8 cellular contexts compared by ENCODE assay signal in genomic region chr10:124619195-124619594, GRCh38.
DNase-seq lines count a peak whose midpoint lies in the region; TF ChIP-seq lines count a peak whose summit lies in the region.

No MANE protein-coding gene starts in this region.

- no peaks in the 10 kb centered on the region for H3K27me3 ChIP-seq in colonic mucosa

- no peak overlapping the region for H3K4me3 Mint-ChIP-seq in progenitor cell of endocrine pancreas (ENCODE audit: low read depth)

- peaks cover 4% of the 10 kb centered on the region for H3K36me3 ChIP-seq in colonic mucosa

- DNase-seq in GM13977 (ENCODE audit: low spot score) (peak; percentile 67), colonic mucosa (peak; percentile 39), progenitor cell of endocrine pancreas (ENCODE audit: low spot score, unreplicated experiment) (no peak), Ammon's horn (ENCODE audit: low spot score) (no peak), NCI-H748 (lab: John Stamatoyannopoulos, UW; ENCODE audit: unreplicated experiment) (no peak)
- DNase-seq in Jurkat, Clone E6-1 (ENCODE audit: low read depth, low spot score), result peak; percentile 64
- DNase-seq in stimulated activated CD4-positive, alpha-beta T cell treated with anti-CD3 and anti-CD28 coated beads, Interleukin-1b, Interleukin-23, amount 100 ng/mL, for 48 hours, result no peak
- no peak for DNase-seq in activated CD4-positive, alpha-beta T cell treated with anti-CD3 and anti-CD28 coated beads for 48 hours

- H3K27me3 Mint-ChIP-seq in progenitor cell of endocrine pancreas, result no peaks in the 10 kb centered on the region

- H3K27ac Mint-ChIP-seq in progenitor cell of endocrine pancreas, result peak overlapping the region; percentile 86

- H3K4me3 ChIP-seq in Jurkat, Clone E6-1 (ENCODE audit: low read length), result no peak overlapping the region; the same call in 1 of the 2 replicates
- H3K4me3 ChIP-seq in colonic mucosa, result no peak overlapping the region

- H3K9me3 Mint-ChIP-seq in progenitor cell of endocrine pancreas (ENCODE audit: low read depth), result no peaks in the 10 kb centered on the region

- peaks cover 1% of the 10 kb centered on the region for H3K36me3 Mint-ChIP-seq in progenitor cell of endocrine pancreas (ENCODE audit: insufficient read depth)

- H3K4me1 Mint-ChIP-seq in progenitor cell of endocrine pancreas (ENCODE audit: low read depth), result peaks cover 5% of the 10 kb centered on the region

- H3K9ac ChIP-seq in colonic mucosa (ENCODE audit: low read depth in 2 of 2, low read length in 2 of 2), result peak overlapping the region in 1 of 2 donors; percentile 24

- H3K9me3 ChIP-seq in colonic mucosa, result no peaks in the 10 kb centered on the region

- H3K27ac ChIP-seq in colonic mucosa, result no peak overlapping the region

- H3K4me1 ChIP-seq in colonic mucosa, result no peaks in the 10 kb centered on the region

- in situ Hi-C loops in GM13977 (cut with MboI; ENCODE audit: low pct_unique_long_range_greater_than_20kb, low sequenced_read_pairs, unreplicated experiment), result no loop called here

- intact Hi-C loops in colonic mucosa (cut with DNase I), result no loop called here

- TF ChIP-seq CTCF in GM13977 (IDR thresholded peaks at IDR 0.05; ENCODE audit: extremely low read depth, insufficient read depth, missing control alignments), result no peak
- no peak for TF ChIP-seq CTCF in colonic mucosa (IDR thresholded peaks at IDR 0.05)
- no peak for TF ChIP-seq CTCF in progenitor cell of endocrine pancreas (IDR thresholded peaks at IDR 0.05; ENCODE audit: unreplicated experiment)

Comparison
In these comparisons a context has a peak if more than half of its experiments do, and no peak if none do; other contexts are left out.
1. DNase-seq: peak in GM13977 (single experiment), Jurkat, Clone E6-1 (single experiment) and colonic mucosa (single experiment); none in progenitor cell of endocrine pancreas (single experiment), stimulated activated CD4-positive, alpha-beta T cell treated with anti-CD3 and anti-CD28 coated beads, Interleukin-1b, Interleukin-23, amount 100 ng/mL, for 48 hours (single experiment), Ammon's horn (single experiment), NCI-H748 (single experiment) and activated CD4-positive, alpha-beta T cell treated with anti-CD3 and anti-CD28 coated beads for 48 hours (single experiment).